Comparison of ENCODE assay signal across 1 cellular context in the genomic region with DNA sequence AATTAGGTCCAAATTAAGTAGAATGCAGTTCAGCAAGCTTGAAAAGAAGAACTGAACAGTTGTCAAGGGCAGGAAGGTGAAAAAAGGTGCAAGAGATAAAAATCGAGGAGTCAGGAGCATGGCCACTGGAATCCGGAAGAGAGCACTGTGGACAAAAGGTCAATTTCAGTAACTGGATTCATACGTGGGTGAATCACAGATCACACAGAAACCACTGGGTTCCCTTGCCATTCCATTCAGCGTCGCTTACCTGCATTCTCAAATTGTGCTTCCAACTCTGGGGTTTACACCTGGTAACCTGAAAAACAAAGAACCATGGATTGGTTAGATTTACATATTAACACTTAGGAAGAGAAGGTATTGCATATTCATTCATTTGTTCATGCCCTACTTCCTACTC.
TF ChIP-seq lines count a peak whose summit lies in the region.

No MANE protein-coding gene starts in this region.

TF ChIP-seq in WTC11, 78 proteins besides CTCF, POLR2A, EP300 and RAD21 (continued from another document):
- TF ChIP-seq, protein P1, sequence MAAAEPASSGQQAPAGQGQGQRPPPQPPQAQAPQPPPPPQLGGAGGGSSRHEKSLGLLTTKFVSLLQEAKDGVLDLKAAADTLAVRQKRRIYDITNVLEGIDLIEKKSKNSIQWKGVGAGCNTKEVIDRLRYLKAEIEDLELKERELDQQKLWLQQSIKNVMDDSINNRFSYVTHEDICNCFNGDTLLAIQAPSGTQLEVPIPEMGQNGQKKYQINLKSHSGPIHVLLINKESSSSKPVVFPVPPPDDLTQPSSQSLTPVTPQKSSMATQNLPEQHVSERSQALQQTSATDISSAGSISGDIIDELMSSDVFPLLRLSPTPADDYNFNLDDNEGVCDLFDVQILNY (CRISPR knock-in tag; IDR thresholded peaks at IDR 0.05): no peak
- TF ChIP-seq HMGXB4 (CRISPR knock-in tag; IDR thresholded peaks at IDR 0.05) (no peak), ZNF532 (CRISPR knock-in tag; IDR thresholded peaks at IDR 0.05; ENCODE audit: borderline replicate concordance) (no peak), GABPB1 (CRISPR knock-in tag; IDR thresholded peaks at IDR 0.05) (no peak)
- TF ChIP-seq, protein P2, sequence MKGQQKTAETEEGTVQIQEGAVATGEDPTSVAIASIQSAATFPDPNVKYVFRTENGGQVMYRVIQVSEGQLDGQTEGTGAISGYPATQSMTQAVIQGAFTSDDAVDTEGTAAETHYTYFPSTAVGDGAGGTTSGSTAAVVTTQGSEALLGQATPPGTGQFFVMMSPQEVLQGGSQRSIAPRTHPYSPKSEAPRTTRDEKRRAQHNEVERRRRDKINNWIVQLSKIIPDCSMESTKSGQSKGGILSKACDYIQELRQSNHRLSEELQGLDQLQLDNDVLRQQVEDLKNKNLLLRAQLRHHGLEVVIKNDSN (CRISPR knock-in tag; IDR thresholded peaks at IDR 0.05): no peak
